Comparison of ENCODE assay signal across 16 cellular contexts in genomic region chr1:47752560-47752959, GRCh38.
DNase-seq lines count a peak whose midpoint lies in the region; ATAC-seq and TF ChIP-seq lines count a peak whose summit lies in the region.
"Had no signal": no experiment of that assay in that cellular context is flagged by ENCODE, and none has a peak within 500 bp of the region (broad histone marks: within the 10 kb centered on the region; RNA-seq: fewer than 3 reads in every experiment).

No MANE protein-coding gene starts in this region.

- no peaks in the 10 kb centered on the region for H4K20me1 ChIP-seq in mammary epithelial cell (ENCODE audit: insufficient read depth, low read length)
- no peaks in the 10 kb centered on the region for H4K20me1 ChIP-seq in OCI-LY7 (ENCODE audit: insufficient read depth, low read length)

- peak overlapping the region; percentile 47 for H3K4me3 Mint-ChIP-seq in nephron progenitor cell
- H3K4me3 Mint-ChIP-seq: CD4-positive, alpha-beta memory T cell; HFFc6 had no signal

- H3K27ac ChIP-seq in mammary epithelial cell (ENCODE audit: insufficient read depth, low read depth, low read length): no peak overlapping the region
- H3K27ac ChIP-seq in thoracic aorta: peak overlapping the region; percentile 46 to 59
- H3K27ac ChIP-seq in OCI-LY7 (ENCODE audit: low read depth, low read length, poor library complexity, severe bottlenecking): no peak overlapping the region

- no peaks in the 10 kb centered on the region for H3K27me3 Mint-ChIP-seq in nephron progenitor cell (ENCODE audit: low read depth, poor library complexity)

- dilution Hi-C loops in mammary epithelial cell (cut with HindIII; ENCODE audit: low sequenced_read_pairs): no loop called here

- DNase-seq in mammary epithelial cell (no peak), nephron progenitor cell (no peak), thoracic aorta (ENCODE audit: low spot score) (no peak), HK-2 (ENCODE audit: unreplicated experiment) (no peak), OCI-LY7 (ENCODE audit: low spot score) (no peak)
- DNase-seq: BE2C; CD4-positive, alpha-beta memory T cell; GF-D8; HFFc6; KG1; NCI-H1092 treated with DMSO at 0.1 percent for 48 hours; NCI-H1694; NCI-H446 treated with DMSO at 0.1 percent for 48 hours; NCI-H774 had no signal

- POLR2A ChIA-PET in OCI-LY7 (lab: Charles Lee): no interaction called here

- peak overlapping the region; percentile 96 for H2AFZ ChIP-seq in mammary epithelial cell (ENCODE audit: low read depth, low read length)
- no peak overlapping the region for H2AFZ ChIP-seq in OCI-LY7 (ENCODE audit: low read length)

- CTCF ChIA-PET in mammary epithelial cell (lab: Charles Lee; ENCODE audit: low non-redundant PET) (no interaction called here), OCI-LY7 (lab: Charles Lee; ENCODE audit: unreplicated experiment) (no interaction called here)

- H3K9ac ChIP-seq in mammary epithelial cell (ENCODE audit: insufficient read depth, low read length): no peak overlapping the region

- no TSS peak for BruUV-seq in mammary epithelial cell (replicated peaks; lab: Mats Ljungman, UMichigan)
- BruUV-seq in OCI-LY7 (replicated peaks; lab: Mats Ljungman, UMichigan): no TSS peak

- H3K4me1 ChIP-seq in mammary epithelial cell (ENCODE audit: insufficient read depth, low read length) (peaks cover 4% of the 10 kb centered on the region), thoracic aorta (ENCODE audit: control insufficient read depth in 1 of 2, low read depth in 2 of 2) (peaks cover 8 to 21% of the 10 kb centered on the region in 2 donors), OCI-LY7 (ENCODE audit: insufficient read depth, low read length, poor library complexity, severe bottlenecking) (no peaks in the 10 kb centered on the region)
- H3K4me1 ChIP-seq: BE2C had no signal

- H3K9me3 Mint-ChIP-seq in nephron progenitor cell: no peaks in the 10 kb centered on the region
- H3K9me3 Mint-ChIP-seq: CD4-positive, alpha-beta memory T cell; HFFc6 had no signal

- WGBS in mammary epithelial cell (ENCODE audit: low coverage, missing lambda C conversion rate): 34% methylated on average over 6 of the region's 12 CpGs

- ATAC-seq in esophagus mucosa: peak; percentile 22
- no peak for ATAC-seq in thoracic aorta (ENCODE audit: insufficient number of reproducible peaks, low FRiP score, low read depth)
- ATAC-seq in HG03196 (IDR thresholded peaks at IDR 0.05; ENCODE audit: unreplicated experiment): no peak

- in situ Hi-C loops in mammary epithelial cell (cut with MboI; ENCODE audit: low sequenced_read_pairs in 2 of 2): loop anchor here in 1 of 2 donors (25.0 kb wide), 1 partner anchor 460 kb away; the partner anchor contains the start of gene SLC5A9

- no peaks in the 10 kb centered on the region for H3K27me3 ChIP-seq in mammary epithelial cell (ENCODE audit: insufficient read depth, low read length)
- no peaks in the 10 kb centered on the region for H3K27me3 ChIP-seq in thoracic aorta (replicated peaks; ENCODE audit: insufficient read depth)
- H3K27me3 ChIP-seq: BE2C had no signal

- H3K4me2 ChIP-seq in mammary epithelial cell (ENCODE audit: insufficient read depth, low read depth, low read length) (no peak overlapping the region), OCI-LY7 (ENCODE audit: low read length) (no peak overlapping the region)

- no peaks in the 10 kb centered on the region for H3K36me3 Mint-ChIP-seq in nephron progenitor cell (ENCODE audit: low read depth)
- H3K36me3 Mint-ChIP-seq: CD4-positive, alpha-beta memory T cell had no signal

- H3K36me3 ChIP-seq in mammary epithelial cell (ENCODE audit: insufficient read depth, low read length) (no peaks in the 10 kb centered on the region), thoracic aorta (no peaks in the 10 kb centered on the region), OCI-LY7 (ENCODE audit: insufficient read depth, low read length) (no peaks in the 10 kb centered on the region)
- H3K36me3 ChIP-seq: BE2C had no signal

- H3K4me1 Mint-ChIP-seq in nephron progenitor cell: peaks cover 39% of the 10 kb centered on the region
- H3K4me1 Mint-ChIP-seq: CD4-positive, alpha-beta memory T cell had no signal

- H3K79me2 ChIP-seq in mammary epithelial cell (ENCODE audit: insufficient read depth, low read length) (no peaks in the 10 kb centered on the region), OCI-LY7 (ENCODE audit: insufficient read depth, low read depth, low read length) (no peaks in the 10 kb centered on the region)

- H3K9me2 ChIP-seq in OCI-LY7 (ENCODE audit: insufficient read depth, low read length): no peaks in the 10 kb centered on the region

- peak overlapping the region; percentile 70 for H3K27ac Mint-ChIP-seq in nephron progenitor cell
- H3K27ac Mint-ChIP-seq: CD4-positive, alpha-beta memory T cell; HFFc6 had no signal

- TF ChIP-seq CTCF in mammary epithelial cell (conservative IDR thresholded peaks at IDR 0.05 in 1 of 2, IDR thresholded peaks at IDR 0.05 in 1 of 2; ENCODE audit: extremely low read depth in 1 of 2, insufficient read depth in 1 of 2, low read depth in 1 of 2, low read length in 2 of 2) (no peak), nephron progenitor cell (IDR thresholded peaks at IDR 0.05) (no peak), thoracic aorta (IDR thresholded peaks at IDR 0.05) (no peak), OCI-LY7 (conservative IDR thresholded peaks at IDR 0.05; ENCODE audit: low read length) (no peak)

- H3K9me3 ChIP-seq in mammary epithelial cell (replicated peaks; ENCODE audit: insufficient read depth, low read length) (no peaks in the 10 kb centered on the region), thoracic aorta (no peaks in the 10 kb centered on the region), OCI-LY7 (ENCODE audit: low read length) (no peaks in the 10 kb centered on the region)
- H3K9me3 ChIP-seq: BE2C had no signal

- no peak overlapping the region for H3K4me3 ChIP-seq in mammary epithelial cell (replicated peaks in 1 of 3; ENCODE audit: insufficient read depth in 1 of 3, low read depth in 2 of 3, low read length in 3 of 3)
- peak overlapping the region; percentile 1 for H3K4me3 ChIP-seq in thoracic aorta
- H3K4me3 ChIP-seq in OCI-LY7 (ENCODE audit: low read depth, low read length, poor library complexity, severe bottlenecking): no peak overlapping the region

- intact Hi-C loops in mammary epithelial cell (cut with micrococcal nuclease): no loop called here
- intact Hi-C loops in OCI-LY7 (cut with micrococcal nuclease; ENCODE audit: unreplicated experiment): no loop called here

Comparison
In these comparisons a context has a peak if more than half of its experiments do, and no peak if none do; other contexts are left out.
1. H3K27ac ChIP-seq: peak in thoracic aorta (2 of 2); none in mammary epithelial cell (single experiment) and OCI-LY7 (single experiment).